ENCODE assay signal across 12 cellular contexts in the genomic region with DNA sequence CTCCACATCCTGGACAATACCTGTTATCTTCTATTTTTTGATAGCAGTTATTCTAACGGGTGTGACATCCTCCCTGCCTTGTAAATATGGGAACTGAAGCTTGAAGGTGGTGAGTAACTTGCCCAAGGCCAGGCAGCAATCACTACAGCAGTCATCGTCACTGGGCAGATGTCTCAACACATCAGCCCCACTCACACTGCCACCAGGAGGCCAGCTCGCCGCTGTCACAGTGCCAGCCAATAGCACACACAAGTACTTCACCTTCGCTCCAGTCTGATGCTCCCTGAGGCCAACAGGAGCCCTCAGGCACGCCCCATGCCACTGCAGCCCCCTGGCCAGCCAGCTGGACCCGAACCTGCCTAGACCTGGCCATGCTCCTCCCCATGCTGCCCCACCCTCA. TPM values are rescaled to one million over a fixed set of nuclear protein-coding genes. Genes with fewer than 3 reads are reported as not detected.
DNase-seq lines count a peak whose midpoint lies in the region; ATAC-seq and TF ChIP-seq lines count a peak whose summit lies in the region.
"Had no signal": no experiment of that assay in that cellular context is flagged by ENCODE, and none has a peak within 500 bp of the region (broad histone marks: within the 10 kb centered on the region; RNA-seq: fewer than 3 reads in every experiment).

No MANE protein-coding gene starts in this region.

- H3K27ac ChIP-seq in BLaER1 treated with 17β-estradiol and CSF1 and Interleukin-3, amounts not matched to agents 10 nM and 100 nM: peak overlapping the region in 7 of 11 experiments; percentile 16 to 61 (median 42); a peak in 9 of 22 replicates
- H3K27ac ChIP-seq in left ventricle myocardium inferior (replicated peaks): peak overlapping the region; percentile 57
- H3K27ac ChIP-seq: neutrophil had no signal

- DNase-seq in HK-2 (ENCODE audit: unreplicated experiment) (peak; percentile 35), RPMI8226 (peak; percentile 77), left ventricle myocardium inferior (peak; percentile 70), anterior cingulate cortex (lab: John Stamatoyannopoulos, UW) (no peak)
- DNase-seq in activated effector memory CD4-positive, alpha-beta T cell treated with anti-CD3 and anti-CD28 coated beads, Interleukin-2, amount 50 U/mL, for 16 hours: no peak
- DNase-seq: activated naive CD8-positive, alpha-beta T cell treated with anti-CD3 and anti-CD28 coated beads for 36 hours; T-helper 17 cell had no signal

- TF ChIP-seq CTCF in left ventricle myocardium inferior (IDR thresholded peaks at IDR 0.05; ENCODE audit: borderline replicate concordance): peak; percentile 26

- no peaks in the 10 kb centered on the region for H3K27me3 ChIP-seq in BLaER1 treated with 17β-estradiol and CSF1 and Interleukin-3, amounts not matched to agents 10 nM and 100 nM
- H3K27me3 ChIP-seq in left ventricle myocardium inferior (ENCODE audit: low read depth): no peaks in the 10 kb centered on the region
- H3K27me3 ChIP-seq: neutrophil had no signal

- peaks cover 0 to 4% (median 0%) of the 10 kb centered on the region in 11 experiments; a peak in 1 of 22 replicates for H3K36me3 ChIP-seq in BLaER1 treated with 17β-estradiol and CSF1 and Interleukin-3, amounts not matched to agents 10 nM and 100 nM
- H3K36me3 ChIP-seq in left ventricle myocardium inferior: no peaks in the 10 kb centered on the region
- H3K36me3 ChIP-seq: HAP-1, neutrophil had no signal

- ATAC-seq in GM19467 (IDR thresholded peaks at IDR 0.05; ENCODE audit: unreplicated experiment) (no peak), GM19023 (IDR thresholded peaks at IDR 0.05; ENCODE audit: unreplicated experiment) (no peak)
- ATAC-seq: T-helper 17 cell had no signal

- H3K4me1 ChIP-seq in BLaER1 treated with 17β-estradiol and CSF1 and Interleukin-3, amounts not matched to agents 10 nM and 100 nM: peaks cover 23 to 43% (median 35%) of the 10 kb centered on the region in 10 experiments
- peaks cover 40% of the 10 kb centered on the region for H3K4me1 ChIP-seq in left ventricle myocardium inferior

- intact Hi-C loops in left ventricle myocardium inferior (cut with micrococcal nuclease): no loop called here

- H3K9ac ChIP-seq in BLaER1 treated with 17β-estradiol and CSF1 and Interleukin-3, amounts not matched to agents 10 nM and 100 nM: peak overlapping the region in 3 of 11 experiments; percentile 12 to 46 (median 13); a peak in 3 of 22 replicates

- no peak overlapping the region for H3K4me3 ChIP-seq in BLaER1 treated with 17β-estradiol and CSF1 and Interleukin-3, amounts not matched to agents 10 nM and 100 nM
- H3K4me3 ChIP-seq in left ventricle myocardium inferior: no peak overlapping the region
- H3K4me3 ChIP-seq: HAP-1 had no signal

- H3K4me2 ChIP-seq in BLaER1 treated with 17β-estradiol and CSF1 and Interleukin-3, amounts not matched to agents 10 nM and 100 nM: peak overlapping the region; percentile 4 to 53 (median 45); a peak in 19 of 22 replicates

- H3K9me3 ChIP-seq in BLaER1 treated with 17β-estradiol and CSF1 and Interleukin-3, amounts not matched to agents 10 nM and 100 nM (replicated peaks in 1 of 11): peaks cover 16 to 23% (median 21%) of the 10 kb centered on the region in 11 experiments
- H3K9me3 ChIP-seq in left ventricle myocardium inferior (replicated peaks): peaks cover 12% of the 10 kb centered on the region
- H3K9me3 ChIP-seq: HAP-1 had no signal

- H4K20me1 ChIP-seq in BLaER1 treated with 17β-estradiol and CSF1 and Interleukin-3, amounts not matched to agents 10 nM and 100 nM: no peaks in the 10 kb centered on the region

RNA-seq across cellular contexts. Expression of gene TTLL1, which starts 4.9 kb away (rescaled TPM):
- total RNA-seq in left ventricle myocardium inferior: 8.5 TPM

RNA-seq across cellular contexts. Expression of gene BIK, which starts 16.5 kb away (rescaled TPM):
- total RNA-seq in left ventricle myocardium inferior: 0.41 TPM

RNA-seq across cellular contexts. Expression of gene MCAT, which starts 49.1 kb away (rescaled TPM):
- total RNA-seq in left ventricle myocardium inferior: 16.4 TPM

RNA-seq across cellular contexts. Expression of gene TSPO, which starts 57.3 kb away (rescaled TPM):
- total RNA-seq in left ventricle myocardium inferior: 128 TPM

Comparison
In these comparisons a context has a peak if more than half of its experiments do, and no peak if none do; other contexts are left out.
1. DNase-seq: peak in HK-2 (single experiment), RPMI8226 (single experiment) and left ventricle myocardium inferior (single experiment); none in anterior cingulate cortex (0 of 58) and activated effector memory CD4-positive, alpha-beta T cell treated with anti-CD3 and anti-CD28 coated beads, Interleukin-2, amount 50 U/mL, for 16 hours (single experiment).